In genomic region chr14:69726761-69727511, GRCh38 we compare ENCODE assay signal across 8 cellular contexts. TPM values are rescaled to one million over a fixed set of nuclear protein-coding genes. Genes with fewer than 3 reads are reported as not detected.
DNase-seq lines count a peak whose midpoint lies in the region; ATAC-seq, FAIRE-seq and TF ChIP-seq lines count a peak whose summit lies in the region.

No MANE protein-coding gene starts in this region.

- no peaks in the 10 kb centered on the region for H3K36me3 ChIP-seq in bronchial epithelial cell (ENCODE audit: control insufficient read depth, insufficient read depth, low read length)

- intact Hi-C loops in activated B cell treated with CpG ODN at 0.5 μM for 24 hours (cut with micrococcal nuclease), result loop anchor here (1.0 to 2.0 kb wide), 4 partner anchors 54 to 484 kb away; no protein-coding TSS in a partner anchor

- no peak for FAIRE-seq in bronchial epithelial cell (lab: Jason Lieb, UNC)

- H3K4me3 ChIP-seq in bronchial epithelial cell (ENCODE audit: low read depth, low read length), result peak overlapping the region; percentile 33

- POLR2A ChIA-PET in activated B cell treated with CpG ODN at 0.5 μM for 24 hours (lab: Charles Lee), result interaction anchor here (0.6 to 1.4 kb wide), 8 partner anchors 39 to 142 kb away, joined by 3 to 12 read pairs (median 3); partner anchors contain the start of genes SRSF5 and SUSD6

- H3K27me3 ChIP-seq in bronchial epithelial cell (ENCODE audit: control insufficient read depth, insufficient read depth, low read length), result no peaks in the 10 kb centered on the region

- peaks cover 4% of the 10 kb centered on the region for H3K27me3 Mint-ChIP-seq in activated B cell treated with CpG ODN at 0.5 μM for 24 hours

- peaks cover 13% of the 10 kb centered on the region for H3K4me1 Mint-ChIP-seq in activated B cell treated with CpG ODN at 0.5 μM for 24 hours

- ATAC-seq in HG02840 (IDR thresholded peaks at IDR 0.05; ENCODE audit: low FRiP score, unreplicated experiment) (peak; percentile 69), activated B cell treated with CpG ODN at 0.5 μM for 24 hours (ENCODE audit: low read depth) (peak; percentile 93)

- DNase-seq in NCI-H1436 (lab: John Stamatoyannopoulos, UW) (peak; percentile 58), NCI-H1436 treated with DMSO at 0.1 percent for 48 hours (lab: John Stamatoyannopoulos, UW) (no peak), NCI-H2081 (lab: John Stamatoyannopoulos, UW) (peak; percentile 68 to 80), activated B cell treated with CpG ODN at 0.5 μM for 24 hours (peak; percentile 86), bronchial epithelial cell (ENCODE audit: low read depth) (peak; percentile 30), iris pigment epithelial cell (ENCODE audit: low read depth) (peak; percentile 67)
- DNase-seq in stimulated activated CD4-positive, alpha-beta T cell treated with anti-CD3 and anti-CD28 coated beads, Interleukin-12 subunit alpha, Interleukin-12 subunit beta, amount 100 ng/mL, for 4 hours, result peak; percentile 83

- peak overlapping the region; percentile 79 for H3K4me3 Mint-ChIP-seq in activated B cell treated with CpG ODN at 0.5 μM for 24 hours

- peak overlapping the region; percentile 69 for H3K27ac Mint-ChIP-seq in activated B cell treated with CpG ODN at 0.5 μM for 24 hours

- H3K36me3 Mint-ChIP-seq in activated B cell treated with CpG ODN at 0.5 μM for 24 hours (ENCODE audit: low read depth), result no peaks in the 10 kb centered on the region

- no peaks in the 10 kb centered on the region for H3K9me3 Mint-ChIP-seq in activated B cell treated with CpG ODN at 0.5 μM for 24 hours

- TF ChIP-seq CTCF in activated B cell treated with CpG ODN at 0.5 μM for 24 hours (IDR thresholded peaks at IDR 0.05) (peak; percentile 92), bronchial epithelial cell (IDR thresholded peaks at IDR 0.05; ENCODE audit: insufficient read depth, low read length, severe bottlenecking) (peak; percentile 98)

- CTCF ChIA-PET in activated B cell treated with CpG ODN at 0.5 μM for 24 hours (lab: Charles Lee), result interaction anchor here (0.6 to 3.1 kb wide), 28 partner anchors 11 to 252 kb away, joined by 3 to 48 read pairs (median 4); partner anchors contain the start of genes CCDC177 and SUSD6

RNA-seq across cellular contexts. Expression of gene SRSF5, which starts 40.0 kb away (rescaled TPM):
- total RNA-seq in activated B cell treated with CpG ODN at 0.5 μM for 24 hours (394 and 422 TPM in 2 replicates), bronchial epithelial cell (126 and 181 TPM in 2 replicates)
